27 cellular contexts compared by ENCODE assay signal in the genomic region with DNA sequence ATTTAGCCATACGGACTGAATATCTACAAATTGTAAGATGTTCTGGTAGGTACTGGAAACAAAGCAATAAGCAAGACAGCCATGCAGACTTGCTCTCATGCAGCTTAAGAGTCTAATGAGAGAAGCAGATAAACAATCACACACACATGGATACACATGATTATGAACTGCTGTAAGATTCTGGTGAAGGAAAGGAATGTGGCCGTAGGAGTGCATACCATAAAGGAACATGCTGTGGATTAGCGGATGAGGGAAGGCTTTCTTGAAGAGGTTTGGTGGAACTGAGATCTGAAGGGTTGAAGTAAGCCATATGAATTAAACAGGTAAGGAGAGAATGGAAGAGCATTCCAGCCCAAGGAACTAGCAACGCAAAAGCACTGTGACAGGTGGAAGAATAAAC.
"Had no signal": no experiment of that assay in that cellular context is flagged by ENCODE, and none has a peak within 500 bp of the region (broad histone marks: within the 10 kb centered on the region; RNA-seq: fewer than 3 reads in every experiment).

No MANE protein-coding gene starts in this region.

- DNase-seq: colonic mucosa; dermis blood vessel endothelial cell; effector memory CD4-positive, alpha-beta T cell; foreskin keratinocyte; heart left ventricle; left cardiac atrium; left lung; naive thymus-derived CD8-positive, alpha-beta T cell; nephron progenitor cell; stimulated activated CD4-positive, alpha-beta T cell treated with anti-CD3 and anti-CD28 coated beads, Interleukin-12 subunit alpha, Interleukin-12 subunit beta, amount 100 ng/mL, for 4 hours; stimulated activated CD4-positive, alpha-beta T cell treated with anti-CD3 and anti-CD28 coated beads, Interleukin-1b, Interleukin-23, amount 100 ng/mL, for 48 hours; stimulated activated CD4-positive, alpha-beta T cell treated with anti-CD3 and anti-CD28 coated beads, Interleukin-4, amount 100 ng/mL, for 1 hour; stimulated activated CD8-positive, alpha-beta memory T cell treated with anti-CD3 and anti-CD28 coated beads, Interleukin-4, amount 100 ng/mL, for 48 hours; stimulated activated naive CD4-positive, alpha-beta T cell treated with Interleukin-2 at 50 U/mL for 16 hours; stomach; thyroid gland; trophoblast cell had no signal

- H3K4me1 ChIP-seq: colonic mucosa, foreskin keratinocyte had no signal

- H3K27me3 Mint-ChIP-seq: naive thymus-derived CD8-positive, alpha-beta T cell; progenitor cell of endocrine pancreas had no signal

- H3K9ac ChIP-seq: parathyroid adenoma had no signal

- H3K27me3 ChIP-seq: colonic mucosa, esophagus muscularis mucosa, foreskin keratinocyte, gastroesophageal sphincter, heart left ventricle, hepatocyte, left lung, right atrium auricular region, stomach, thyroid gland, vagina had no signal

- H3K9me3 ChIP-seq: colonic mucosa, esophagus muscularis mucosa, gastroesophageal sphincter, heart left ventricle, left lung, right atrium auricular region, stomach, thyroid gland, vagina had no signal

- H3K4me3 ChIP-seq: colonic mucosa, esophagus muscularis mucosa, gastroesophageal sphincter, heart left ventricle, hepatocyte, left lung, right atrium auricular region, smooth muscle cell, stomach, thyroid gland, vagina had no signal

- ATAC-seq: foreskin keratinocyte; gastroesophageal sphincter; heart left ventricle; left cardiac atrium; left lung; naive thymus-derived CD8-positive, alpha-beta T cell; sciatic nerve had no signal

- H3K79me2 ChIP-seq: hepatocyte had no signal

- H3K9me3 Mint-ChIP-seq: naive thymus-derived CD8-positive, alpha-beta T cell; nephron progenitor cell had no signal

- H3K4me3 Mint-ChIP-seq: naive thymus-derived CD8-positive, alpha-beta T cell; nephron progenitor cell had no signal

- H3K4me2 ChIP-seq: hepatocyte, smooth muscle cell had no signal

- H3K27ac ChIP-seq: colonic mucosa, esophagus muscularis mucosa, foreskin keratinocyte, gastroesophageal sphincter, heart left ventricle, hepatocyte, left lung, right atrium auricular region, stomach, thyroid gland, vagina had no signal

- FAIRE-seq: islet of Langerhans had no signal

- H3K27ac Mint-ChIP-seq: nephron progenitor cell, progenitor cell of endocrine pancreas had no signal
